ENCODE assay signal across 12 cellular contexts in genomic region chr2:33134764-33135560, GRCh38.
A peak's percentile ranks its signal among the peaks of the same experiment; 100 is the strongest.
DNase-seq lines count a peak whose midpoint lies in the region; ATAC-seq and TF ChIP-seq lines count a peak whose summit lies in the region.
"Had no signal": no experiment of that assay in that cellular context is flagged by ENCODE, and none has a peak within 500 bp of the region (broad histone marks: within the 10 kb centered on the region; RNA-seq: fewer than 3 reads in every experiment).

No MANE protein-coding gene starts in this region.

- H3K27ac ChIP-seq in duodenal mucosa (ENCODE audit: low read depth, low read length), result no peak overlapping the region
- H3K27ac ChIP-seq in upper lobe of left lung, result peak overlapping the region; percentile 57 to 84 (median 64)
- H3K27ac ChIP-seq: 22Rv1 had no signal

- H3K36me3 Mint-ChIP-seq in mesothelial cell of epicardium, result no peaks in the 10 kb centered on the region

- TF ChIP-seq POLR2A in upper lobe of left lung (IDR thresholded peaks at IDR 0.05), result no peak
- TF ChIP-seq POLR2A in GM18505 (IDR thresholded peaks at IDR 0.05; ENCODE audit: borderline replicate concordance, extremely low read depth, insufficient read depth, insufficient read length), result no peak

- no peaks in the 10 kb centered on the region for H3K27me3 Mint-ChIP-seq in mesothelial cell of epicardium (ENCODE audit: low read depth)

- no peak for TF ChIP-seq CTCF in mesothelial cell of epicardium (IDR thresholded peaks at IDR 0.05; ENCODE audit: unreplicated experiment)
- TF ChIP-seq CTCF in upper lobe of left lung (IDR thresholded peaks at IDR 0.05), result no peak

- H3K4me1 Mint-ChIP-seq in mesothelial cell of epicardium, result peaks cover 27% of the 10 kb centered on the region

- H3K9me3 ChIP-seq in duodenal mucosa (ENCODE audit: control insufficient read depth in 1 of 2, low read length in 2 of 2) (no peaks in the 10 kb centered on the region), upper lobe of left lung (no peaks in the 10 kb centered on the region)

- ATAC-seq in upper lobe of left lung (ENCODE audit: low FRiP score in 2 of 2) (peak; percentile 38 to 48), HG02870 (IDR thresholded peaks at IDR 0.05; ENCODE audit: unreplicated experiment) (no peak), GM18505 (IDR thresholded peaks at IDR 0.05; ENCODE audit: unreplicated experiment) (no peak)
- ATAC-seq: activated CD8-positive, alpha-beta T cell treated with anti-CD3 and anti-CD28 coated beads, Interleukin-2, amount 10 ng/mL, durations not matched to agents 7 days and 5 days; left colon had no signal

- no peaks in the 10 kb centered on the region for H3K27me3 ChIP-seq in duodenal mucosa (ENCODE audit: control insufficient read depth in 1 of 2, insufficient read depth in 2 of 2, low read length in 2 of 2)
- H3K27me3 ChIP-seq in upper lobe of left lung, result no peaks in the 10 kb centered on the region

- H3K4me3 ChIP-seq in duodenal mucosa (ENCODE audit: low read depth in 1 of 2, low read length in 2 of 2), result peak overlapping the region; percentile 33 to 55
- H3K4me3 ChIP-seq in upper lobe of left lung, result peak overlapping the region in 3 of 4 donors; percentile 18 to 30 (median 28)

- H3K9ac ChIP-seq in duodenal mucosa (ENCODE audit: low read depth in 1 of 2, low read length in 2 of 2), result peak overlapping the region in 1 of 2 donors; percentile 35

- H3K9me3 Mint-ChIP-seq in mesothelial cell of epicardium, result no peaks in the 10 kb centered on the region

- H3K27ac Mint-ChIP-seq in mesothelial cell of epicardium, result peak overlapping the region; percentile 74
- H3K27ac Mint-ChIP-seq: activated CD8-positive, alpha-beta T cell treated with anti-CD3 and anti-CD28 coated beads, Interleukin-2, amount 10 ng/mL, durations not matched to agents 7 days and 5 days had no signal

- H3K4me3 Mint-ChIP-seq in mesothelial cell of epicardium, result peak overlapping the region; percentile 51
- H3K4me3 Mint-ChIP-seq: activated CD8-positive, alpha-beta T cell treated with anti-CD3 and anti-CD28 coated beads, Interleukin-2, amount 10 ng/mL, durations not matched to agents 7 days and 5 days had no signal

- WGBS in upper lobe of left lung, 2 donors, result 64 to 70% methylated on average over 13 to 14 of the region's 14 CpGs

- H3K4me1 ChIP-seq in duodenal mucosa (ENCODE audit: control insufficient read depth in 1 of 2, insufficient read depth in 2 of 2, low read length in 2 of 2), result no peaks in the 10 kb centered on the region
- peaks cover 13 to 31% (median 15%) of the 10 kb centered on the region in 4 donors for H3K4me1 ChIP-seq in upper lobe of left lung

- no peak for TF ChIP-seq EP300 in upper lobe of left lung (IDR thresholded peaks at IDR 0.05)

- H3K36me3 ChIP-seq in duodenal mucosa (ENCODE audit: control insufficient read depth in 1 of 2, insufficient read depth in 2 of 2, low read length in 2 of 2) (no peaks in the 10 kb centered on the region), upper lobe of left lung (no peaks in the 10 kb centered on the region)

- DNase-seq in DMS 273 (lab: John Stamatoyannopoulos, UW; ENCODE audit: unreplicated experiment), result peak; percentile 64
- DNase-seq in DMS 273 treated with DMSO at 0.1 percent for 48 hours (lab: John Stamatoyannopoulos, UW), result no peak
- no peak for DNase-seq in mesothelial cell of epicardium (ENCODE audit: low spot score in 2 of 2, unreplicated experiment in 2 of 2)
- DNase-seq in upper lobe of left lung, result no peak
- DNase-seq in NCI-H2171 (lab: John Stamatoyannopoulos, UW), result no peak
- DNase-seq: activated CD8-positive, alpha-beta T cell treated with anti-CD3 and anti-CD28 coated beads, Interleukin-2, amount 10 ng/mL, durations not matched to agents 7 days and 5 days; cortex of kidney had no signal

Comparison
In these comparisons a context has a peak if more than half of its experiments do, and no peak if none do; other contexts are left out.
1. ATAC-seq: peak in upper lobe of left lung (2 of 2); none in HG02870 (single experiment) and GM18505 (single experiment).